In the genomic region with DNA sequence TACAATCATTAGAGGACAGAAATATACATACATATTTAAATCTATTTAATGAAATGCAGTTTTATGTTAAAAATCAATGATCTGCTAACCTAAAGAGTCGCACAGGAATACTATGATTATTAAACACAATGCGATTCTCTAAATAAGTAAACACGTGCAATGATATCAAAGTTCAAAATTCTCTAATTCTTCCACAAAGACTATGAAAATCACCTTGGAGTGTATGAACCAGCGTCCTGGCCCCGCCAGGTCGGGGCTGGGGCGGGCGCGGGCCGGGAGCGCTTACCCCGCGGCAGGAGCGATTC, we compare ENCODE assay signal across 8 cellular contexts. TPM values are rescaled to one million over a fixed set of nuclear protein-coding genes. Genes with fewer than 3 reads are reported as not detected.
A peak's percentile ranks its signal among the peaks of the same experiment; 100 is the strongest.
DNase-seq lines count a peak whose midpoint lies in the region; ATAC-seq, FAIRE-seq and TF ChIP-seq lines count a peak whose summit lies in the region.

No MANE protein-coding gene starts in this region.

- FAIRE-seq in bronchial epithelial cell (lab: Jason Lieb, UNC): no peak

- no peak for TF ChIP-seq CTCF in right atrium auricular region (IDR thresholded peaks at IDR 0.05)
- no peak for TF ChIP-seq CTCF in bronchial epithelial cell (IDR thresholded peaks at IDR 0.05; ENCODE audit: insufficient read depth, low read length, severe bottlenecking)
- TF ChIP-seq CTCF in mucosa of descending colon (IDR thresholded peaks at IDR 0.05): no peak

- H3K27me3 ChIP-seq in right atrium auricular region: no peaks in the 10 kb centered on the region
- no peaks in the 10 kb centered on the region for H3K27me3 ChIP-seq in bronchial epithelial cell (ENCODE audit: control insufficient read depth, insufficient read depth, low read length)

- H3K36me3 ChIP-seq in right atrium auricular region: no peaks in the 10 kb centered on the region
- peaks cover 3% of the 10 kb centered on the region for H3K36me3 ChIP-seq in bronchial epithelial cell (ENCODE audit: control insufficient read depth, insufficient read depth, low read length)
- H3K36me3 ChIP-seq in mucosa of descending colon (ENCODE audit: low read depth): peaks cover under 1% of the 10 kb centered on the region

- DNase-seq in right atrium auricular region (ENCODE audit: low spot score) (no peak), left cardiac atrium (no peak), bronchial epithelial cell (ENCODE audit: low read depth) (no peak), mucosa of descending colon (no peak), NK-92 (lab: John Stamatoyannopoulos, UW; ENCODE audit: unreplicated experiment) (no peak), DMS53 (lab: John Stamatoyannopoulos, UW) (no peak)

- intact Hi-C loops in left cardiac atrium (cut with DNase I): no loop called here
- intact Hi-C loops in mucosa of descending colon (cut with DNase I, micrococcal nuclease): no loop called here

- H3K4me3 ChIP-seq in right atrium auricular region (peak overlapping the region; percentile 71 to 74), bronchial epithelial cell (ENCODE audit: low read depth, low read length) (peak overlapping the region; percentile 92), mucosa of descending colon (peak overlapping the region; percentile 64)

- peak overlapping the region; percentile 90 to 92 for H3K27ac ChIP-seq in right atrium auricular region

- ATAC-seq in left cardiac atrium (no peak), mucosa of descending colon (no peak), HG03196 (IDR thresholded peaks at IDR 0.05; ENCODE audit: unreplicated experiment) (no peak), GM18511 (IDR thresholded peaks at IDR 0.05; ENCODE audit: unreplicated experiment) (no peak)

- H3K9me3 ChIP-seq in right atrium auricular region: no peaks in the 10 kb centered on the region
- no peaks in the 10 kb centered on the region for H3K9me3 ChIP-seq in mucosa of descending colon

- H3K4me1 ChIP-seq in right atrium auricular region (peaks cover 0 to 29% of the 10 kb centered on the region in 2 donors), mucosa of descending colon (ENCODE audit: low read depth) (peaks cover 13% of the 10 kb centered on the region)

RNA-seq across cellular contexts. Expression of a gene that starts 0.6 kb away (rescaled TPM):
- 10 to 100 TPM; 41.4 to 57.4 TPM for total RNA-seq in right atrium auricular region
- total RNA-seq in left cardiac atrium: 10 to 100 TPM; 30.9 to 35.4 TPM
- 12.1 and 18.9 TPM in 2 replicates for total RNA-seq in bronchial epithelial cell
- 10 to 100 TPM; 35.3 to 46.1 (median 38.9) TPM for total RNA-seq in mucosa of descending colon

RNA-seq across cellular contexts. Expression of a gene that starts 21.8 kb away (rescaled TPM):
- total RNA-seq in right atrium auricular region: 10 to 100 TPM in 1 of 2 donors, 1 to 10 TPM in 1; 9.5 to 10.2 TPM
- total RNA-seq in left cardiac atrium: 10 to 100 TPM in 1 of 2 donors, 1 to 10 TPM in 1; 8.7 to 11.0 TPM
- 0.64 and 0.79 TPM in 2 replicates for total RNA-seq in bronchial epithelial cell
- 10 to 100 TPM in 1 of 3 donors, 1 to 10 TPM in 2; 4.7 to 14.6 (median 6.9) TPM for total RNA-seq in mucosa of descending colon

RNA-seq across cellular contexts. Expression of a gene that starts 25.9 kb away (rescaled TPM):
- total RNA-seq in right atrium auricular region (10 to 100 TPM; 81.0 to 83.1 TPM), left cardiac atrium (10 to 100 TPM; 69.1 to 71.0 TPM), bronchial epithelial cell (102 and 109 TPM in 2 replicates), mucosa of descending colon (100 to 1,000 TPM in 1 of 3 donors, 10 to 100 TPM in 2; 44.8 to 104 (median 60.4) TPM)
